In genomic region chr4:17063870-17064269, GRCh38 we compare ENCODE assay signal across 18 cellular contexts.
DNase-seq lines count a peak whose midpoint lies in the region; TF ChIP-seq lines count a peak whose summit lies in the region.
"Had no signal": no experiment of that assay in that cellular context is flagged by ENCODE, and none has a peak within 500 bp of the region (broad histone marks: within the 10 kb centered on the region; RNA-seq: fewer than 3 reads in every experiment).

No MANE protein-coding gene starts in this region.

- WGBS in ovary, 3 donors: 21 to 26% (median 25%) methylated on average over 4 of the region's 4 CpGs

- TF ChIP-seq CTCF in AG09319 (IDR thresholded peaks at IDR 0.05; ENCODE audit: low read depth, low read length): no peak
- TF ChIP-seq CTCF in choroid plexus epithelial cell (conservative IDR thresholded peaks at IDR 0.05; ENCODE audit: low read depth, low read length): no peak
- no peak for TF ChIP-seq CTCF in ovary (IDR thresholded peaks at IDR 0.05)

- peaks cover 4% of the 10 kb centered on the region for H3K4me1 ChIP-seq in ovary (ENCODE audit: insufficient read depth)
- H3K4me1 ChIP-seq: body of pancreas, lower lobe of right lung had no signal

- H3K4me3 ChIP-seq in choroid plexus epithelial cell (ENCODE audit: low read depth, low read length) (no peak overlapping the region), ovary (no peak overlapping the region)
- H3K4me3 ChIP-seq: body of pancreas, lower lobe of right lung, vagina had no signal

- no peaks in the 10 kb centered on the region for H3K36me3 ChIP-seq in ovary
- H3K36me3 ChIP-seq: lower lobe of right lung, neutrophil, vagina had no signal

- no peak for TF ChIP-seq POLR2A in ovary (IDR thresholded peaks at IDR 0.05)

- peak; percentile 40 for DNase-seq in AG09319 (ENCODE audit: extremely low read depth, low read depth)
- DNase-seq in HS-5 (ENCODE audit: low read depth): peak; percentile 52
- DNase-seq in choroid plexus epithelial cell (ENCODE audit: low read depth): peak; percentile 61
- peak; percentile 28 for DNase-seq in non-pigmented ciliary epithelial cell (ENCODE audit: low read depth)
- DNase-seq in stimulated activated CD4-positive, alpha-beta T cell treated with anti-CD3 and anti-CD28 coated beads, Interleukin-2, amount 100 ng/mL, for 24 hours: no peak
- DNase-seq in NCI-H526 treated with DMSO at 0.1 percent for 48 hours (lab: John Stamatoyannopoulos, UW): no peak
- no peak for DNase-seq in HK-2 (ENCODE audit: unreplicated experiment)
- DNase-seq in ovary: no peak
- DNase-seq: activated CD4-positive, alpha-beta T cell treated with anti-CD3 and anti-CD28 coated beads for 1 hour; body of pancreas; CD8-positive, alpha-beta T cell; DMS153; kidney; lower lobe of right lung; NCI-H1417 treated with DMSO at 0.1 percent for 48 hours; NCI-H524 treated with DMSO at 0.1 percent for 48 hours had no signal

- intact Hi-C loops in ovary (cut with DNase I): no loop called here

- TF ChIP-seq EP300 in ovary (IDR thresholded peaks at IDR 0.05): no peak

- no peaks in the 10 kb centered on the region for H3K27me3 ChIP-seq in ovary
- H3K27me3 ChIP-seq: body of pancreas, neutrophil, vagina had no signal

- H3K9me3 ChIP-seq in ovary: no peaks in the 10 kb centered on the region
- H3K9me3 ChIP-seq: body of pancreas, lower lobe of right lung, neutrophil, vagina had no signal

- no peak overlapping the region for H3K27ac ChIP-seq in ovary
- H3K27ac ChIP-seq: body of pancreas, lower lobe of right lung, neutrophil, vagina had no signal

Comparison
In these comparisons a context has a peak if more than half of its experiments do, and no peak if none do; other contexts are left out.
1. DNase-seq: peak in AG09319 (single experiment), HS-5 (single experiment), choroid plexus epithelial cell (single experiment) and non-pigmented ciliary epithelial cell (single experiment); none in stimulated activated CD4-positive, alpha-beta T cell treated with anti-CD3 and anti-CD28 coated beads, Interleukin-2, amount 100 ng/mL, for 24 hours (0 of 2), NCI-H526 treated with DMSO at 0.1 percent for 48 hours (single experiment), HK-2 (single experiment) and ovary (0 of 5).